ENCODE assay signal across 8 cellular contexts in the genomic region with DNA sequence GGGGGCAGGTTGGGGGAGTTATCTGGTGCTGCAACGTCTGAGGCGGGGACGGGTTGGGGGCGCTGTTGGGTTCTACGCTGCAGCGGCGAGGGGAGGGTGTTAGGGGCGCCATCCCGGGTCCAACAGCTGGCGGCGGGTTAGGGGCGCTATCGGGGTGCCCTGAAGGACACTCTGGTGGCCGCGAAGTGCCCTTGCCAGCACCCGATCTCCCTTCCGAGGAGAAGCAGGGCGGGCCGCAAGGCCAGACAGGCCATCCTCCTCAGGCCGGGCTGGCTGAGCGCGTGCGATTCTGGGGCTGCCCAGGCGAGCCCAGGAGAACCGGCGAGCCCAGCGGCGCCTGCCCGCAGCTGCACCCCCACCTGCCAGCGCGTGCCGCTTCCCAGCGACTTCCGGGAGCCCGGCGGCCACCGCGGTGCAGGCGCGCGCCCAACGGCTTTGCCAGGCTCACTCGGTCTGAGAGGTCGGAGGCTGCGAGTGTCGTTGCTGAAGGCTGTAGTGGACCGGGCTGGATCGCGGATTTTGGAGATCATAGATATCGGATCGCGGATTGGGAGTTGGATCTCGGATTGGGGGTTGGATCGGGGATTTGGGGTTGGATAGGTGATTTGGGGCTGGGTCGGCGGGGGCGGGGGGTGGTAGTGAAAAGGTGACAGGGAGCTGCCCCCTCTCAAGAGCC.
DNase-seq lines count a peak whose midpoint lies in the region; ATAC-seq, FAIRE-seq and TF ChIP-seq lines count a peak whose summit lies in the region.
"Not testable (repeated sequence)": the region's sequence is repeated elsewhere in the genome, so short reads cannot be mapped to it uniquely, and the experiment has no call there.

No MANE protein-coding gene starts in this region.

- H3K9me3 Mint-ChIP-seq in astrocyte (ENCODE audit: unreplicated experiment); glutamatergic neuron (ENCODE audit: unreplicated experiment); stimulated activated naive CD8-positive, alpha-beta T cell treated with anti-CD3 and anti-CD28 coated beads, Interleukin-15, amount 100 ng/mL, for 72 hours: not testable (repeated sequence)

- H2AFZ ChIP-seq in GM23248 = peak overlapping the region; percentile 87
- H2AFZ ChIP-seq in OCI-LY1 (ENCODE audit: low read length) = not testable (repeated sequence)
- H2AFZ ChIP-seq in astrocyte (ENCODE audit: low read depth, low read length) = peak overlapping the region; percentile 41

- not testable (repeated sequence) for H3K36me3 Mint-ChIP-seq in T-helper 17 cell (ENCODE audit: low read depth); astrocyte (ENCODE audit: low read depth, unreplicated experiment); glutamatergic neuron (ENCODE audit: unreplicated experiment)

- H3K4me3 Mint-ChIP-seq in T-helper 17 cell = peak overlapping the region; percentile 36
- peak overlapping the region; percentile 95 for H3K4me3 Mint-ChIP-seq in astrocyte (ENCODE audit: unreplicated experiment)
- peak overlapping the region; percentile 93 for H3K4me3 Mint-ChIP-seq in glutamatergic neuron (ENCODE audit: unreplicated experiment)
- H3K4me3 Mint-ChIP-seq in stimulated activated naive CD8-positive, alpha-beta T cell treated with anti-CD3 and anti-CD28 coated beads, Interleukin-15, amount 100 ng/mL, for 72 hours = not testable (repeated sequence)

- not testable (repeated sequence) for H3K4me1 Mint-ChIP-seq in T-helper 17 cell; astrocyte (ENCODE audit: low read depth, unreplicated experiment); glutamatergic neuron (ENCODE audit: low read depth, unreplicated experiment); stimulated activated naive CD8-positive, alpha-beta T cell treated with anti-CD3 and anti-CD28 coated beads, Interleukin-15, amount 100 ng/mL, for 72 hours

- H3K27ac Mint-ChIP-seq in T-helper 17 cell; glutamatergic neuron (ENCODE audit: unreplicated experiment): not testable (repeated sequence)
- peak overlapping the region; percentile 94 for H3K27ac Mint-ChIP-seq in astrocyte (ENCODE audit: unreplicated experiment)
- peak overlapping the region in 1 of 2 donors; percentile 59 for H3K27ac Mint-ChIP-seq in stimulated activated naive CD8-positive, alpha-beta T cell treated with anti-CD3 and anti-CD28 coated beads, Interleukin-15, amount 100 ng/mL, for 72 hours

- DNase-seq in AG09319 (ENCODE audit: extremely low read depth, low read depth) (peak; percentile 30), GM23248 (peak; percentile 92), glutamatergic neuron (peak; percentile 85)
- DNase-seq in T-helper 17 cell; astrocyte (ENCODE audit: low read depth); lung (ENCODE audit: low spot score); stimulated activated naive CD8-positive, alpha-beta T cell treated with anti-CD3 and anti-CD28 coated beads, Interleukin-15, amount 100 ng/mL, for 72 hours: not testable (repeated sequence)

- H3K4me1 ChIP-seq in GM23248 (ENCODE audit: insufficient read depth); OCI-LY1 (ENCODE audit: insufficient read depth, low read length, severe bottlenecking); astrocyte (ENCODE audit: insufficient read depth, low read length); lung (ENCODE audit: control insufficient read depth in 2 of 2, insufficient read depth in 2 of 2, low read length in 2 of 2): not testable (repeated sequence)

- H3K4me3 ChIP-seq in GM23248 (peak overlapping the region; percentile 83), OCI-LY1 (ENCODE audit: low read depth, low read length, poor library complexity, severe bottlenecking) (peak overlapping the region; percentile 76), astrocyte (ENCODE audit: insufficient read depth, low read depth, low read length) (peak overlapping the region; percentile 28)
- not testable (repeated sequence) for H3K4me3 ChIP-seq in lung

- H3K79me2 ChIP-seq in GM23248 (ENCODE audit: insufficient read depth); OCI-LY1 (ENCODE audit: insufficient read depth, low read length); astrocyte (ENCODE audit: insufficient read depth, low read length): not testable (repeated sequence)

- not testable (repeated sequence) for H3K36me3 ChIP-seq in GM23248 (ENCODE audit: low read depth); OCI-LY1 (ENCODE audit: insufficient read depth, low read length); astrocyte (ENCODE audit: insufficient read depth, low read length); lung (ENCODE audit: control insufficient read depth in 2 of 2, insufficient read depth in 2 of 2, low read length in 2 of 2)

- in situ Hi-C loops in GM23248 (cut with MboI) = not testable (repeated sequence)

- 1 to 2% methylated on average over 35 to 56 of the region's 57 CpGs for WGBS in GM23248 (ENCODE audit: low coverage in 1 of 2, low lambda C conversion rate in 2 of 2, missing lambda C conversion rate in 2 of 2), 2 experiments
- 88 to 95% methylated on average over 55 to 57 of the region's 57 CpGs for WGBS in lung, 2 donors

- ATAC-seq in T-helper 17 cell = not testable (repeated sequence)
- peak; percentile 14 for ATAC-seq in lung (ENCODE audit: insufficient read depth, low FRiP score)
- ATAC-seq in stimulated activated naive CD8-positive, alpha-beta T cell treated with anti-CD3 and anti-CD28 coated beads, Interleukin-15, amount 100 ng/mL, for 72 hours = peak; percentile 10

- not testable (repeated sequence) for H4K20me1 ChIP-seq in GM23248 (ENCODE audit: insufficient read depth); OCI-LY1 (ENCODE audit: insufficient read depth, low read length); astrocyte (ENCODE audit: insufficient read depth, low read length)

- peak overlapping the region; percentile 67 for H3K9ac ChIP-seq in GM23248
- peak overlapping the region; percentile 81 for H3K9ac ChIP-seq in OCI-LY1 (ENCODE audit: low read length)
- not testable (repeated sequence) for H3K9ac ChIP-seq in astrocyte (ENCODE audit: low read length)

- not testable (repeated sequence) for H3K27me3 Mint-ChIP-seq in T-helper 17 cell; astrocyte (ENCODE audit: low read depth, unreplicated experiment); glutamatergic neuron (ENCODE audit: unreplicated experiment); stimulated activated naive CD8-positive, alpha-beta T cell treated with anti-CD3 and anti-CD28 coated beads, Interleukin-15, amount 100 ng/mL, for 72 hours

- H3K4me2 ChIP-seq in GM23248 (ENCODE audit: unreplicated experiment) (peak overlapping the region; percentile 74), OCI-LY1 (ENCODE audit: low read length) (peak overlapping the region; percentile 68), astrocyte (ENCODE audit: low read length) (peak overlapping the region; percentile 79)

- FAIRE-seq in astrocyte (lab: Jason Lieb, UNC) = not testable (repeated sequence)

- TF ChIP-seq CTCF in AG09319 (IDR thresholded peaks at IDR 0.05; ENCODE audit: low read depth, low read length); astrocyte (IDR thresholded peaks at IDR 0.05; ENCODE audit: insufficient read depth, low read depth, low read length); lung (IDR thresholded peaks at IDR 0.05; ENCODE audit: control extremely low read depth, extremely low read depth): not testable (repeated sequence)
- TF ChIP-seq CTCF in OCI-LY1 (IDR thresholded peaks at IDR 0.05; ENCODE audit: low read length) (peak; percentile 22; the same call in 1 of the 2 replicates), glutamatergic neuron (IDR thresholded peaks at IDR 0.05; ENCODE audit: partially characterized antibody, unreplicated experiment) (peak; percentile 17)

- not testable (repeated sequence) for H3K27me3 ChIP-seq in GM23248 (replicated peaks; ENCODE audit: insufficient read depth); OCI-LY1 (ENCODE audit: insufficient read depth, low read length); astrocyte (ENCODE audit: insufficient read depth, low read length); lung (ENCODE audit: control insufficient read depth, insufficient read depth)

- not testable (repeated sequence) for H3F3A ChIP-seq in GM23248 (ENCODE audit: insufficient read depth); OCI-LY1 (ENCODE audit: insufficient read depth, low read length)

- H3K9me2 ChIP-seq in GM23248 (ENCODE audit: insufficient read depth); OCI-LY1 (ENCODE audit: low read depth, low read length): not testable (repeated sequence)

- not testable (repeated sequence) for H3K27ac ChIP-seq in GM23248; OCI-LY1 (ENCODE audit: low read depth, low read length, poor library complexity, severe bottlenecking); astrocyte (ENCODE audit: low read depth, low read length); lung (ENCODE audit: low read depth in 1 of 2, low read length in 1 of 2)

- not testable (repeated sequence) for H3K9me3 ChIP-seq in GM23248 (ENCODE audit: low read depth); OCI-LY1 (ENCODE audit: low read length); T-helper 17 cell (ENCODE audit: control insufficient read depth, low read length, poor library complexity, severe bottlenecking); astrocyte (ENCODE audit: insufficient read depth, low read depth, low read length); lung (ENCODE audit: control insufficient read depth in 2 of 2, insufficient read depth in 1 of 2, low read length in 1 of 2)
